Comparison of ENCODE assay signal across 1 cellular context in the genomic region with DNA sequence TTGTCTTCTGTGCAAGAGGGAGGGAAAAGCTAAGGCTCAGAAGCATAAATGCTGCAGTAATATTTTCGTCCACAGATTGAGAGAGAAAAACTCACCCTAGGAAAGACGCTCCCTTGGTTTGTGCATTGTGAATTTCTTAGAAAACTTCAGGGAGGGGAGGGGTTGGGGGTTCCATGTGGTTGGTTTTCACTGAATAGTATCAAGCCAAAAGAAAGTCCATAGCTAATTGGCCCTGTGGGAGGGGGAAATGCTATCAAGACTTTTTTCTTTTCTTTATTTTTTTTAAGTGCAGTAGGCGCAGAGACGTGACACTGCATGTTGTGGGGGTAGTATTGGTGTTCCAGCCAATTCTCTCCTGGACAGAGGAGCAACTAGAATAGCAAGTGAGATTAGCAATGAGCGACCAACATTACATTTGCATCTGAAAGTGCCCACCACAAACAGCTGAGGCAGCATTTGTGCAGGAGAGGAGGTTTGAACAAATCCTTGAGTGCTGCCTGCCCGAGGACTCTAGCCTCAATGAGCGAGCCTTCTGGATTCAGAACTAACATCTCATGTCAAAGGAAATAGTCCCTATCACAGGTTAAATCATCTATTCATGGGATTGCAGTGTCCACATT.
TF ChIP-seq lines count a peak whose summit lies in the region.

No MANE protein-coding gene starts in this region.

TF ChIP-seq in GM23338, 12 proteins besides CTCF, POLR2A, EP300 and RAD21 (continued from another document):
- TF ChIP-seq, protein P1, sequence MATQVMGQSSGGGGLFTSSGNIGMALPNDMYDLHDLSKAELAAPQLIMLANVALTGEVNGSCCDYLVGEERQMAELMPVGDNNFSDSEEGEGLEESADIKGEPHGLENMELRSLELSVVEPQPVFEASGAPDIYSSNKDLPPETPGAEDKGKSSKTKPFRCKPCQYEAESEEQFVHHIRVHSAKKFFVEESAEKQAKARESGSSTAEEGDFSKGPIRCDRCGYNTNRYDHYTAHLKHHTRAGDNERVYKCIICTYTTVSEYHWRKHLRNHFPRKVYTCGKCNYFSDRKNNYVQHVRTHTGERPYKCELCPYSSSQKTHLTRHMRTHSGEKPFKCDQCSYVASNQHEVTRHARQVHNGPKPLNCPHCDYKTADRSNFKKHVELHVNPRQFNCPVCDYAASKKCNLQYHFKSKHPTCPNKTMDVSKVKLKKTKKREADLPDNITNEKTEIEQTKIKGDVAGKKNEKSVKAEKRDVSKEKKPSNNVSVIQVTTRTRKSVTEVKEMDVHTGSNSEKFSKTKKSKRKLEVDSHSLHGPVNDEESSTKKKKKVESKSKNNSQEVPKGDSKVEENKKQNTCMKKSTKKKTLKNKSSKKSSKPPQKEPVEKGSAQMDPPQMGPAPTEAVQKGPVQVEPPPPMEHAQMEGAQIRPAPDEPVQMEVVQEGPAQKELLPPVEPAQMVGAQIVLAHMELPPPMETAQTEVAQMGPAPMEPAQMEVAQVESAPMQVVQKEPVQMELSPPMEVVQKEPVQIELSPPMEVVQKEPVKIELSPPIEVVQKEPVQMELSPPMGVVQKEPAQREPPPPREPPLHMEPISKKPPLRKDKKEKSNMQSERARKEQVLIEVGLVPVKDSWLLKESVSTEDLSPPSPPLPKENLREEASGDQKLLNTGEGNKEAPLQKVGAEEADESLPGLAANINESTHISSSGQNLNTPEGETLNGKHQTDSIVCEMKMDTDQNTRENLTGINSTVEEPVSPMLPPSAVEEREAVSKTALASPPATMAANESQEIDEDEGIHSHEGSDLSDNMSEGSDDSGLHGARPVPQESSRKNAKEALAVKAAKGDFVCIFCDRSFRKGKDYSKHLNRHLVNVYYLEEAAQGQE (IDR thresholded peaks at IDR 0.05; ENCODE audit: unreplicated experiment) = no peak
- TF ChIP-seq, protein P2, sequence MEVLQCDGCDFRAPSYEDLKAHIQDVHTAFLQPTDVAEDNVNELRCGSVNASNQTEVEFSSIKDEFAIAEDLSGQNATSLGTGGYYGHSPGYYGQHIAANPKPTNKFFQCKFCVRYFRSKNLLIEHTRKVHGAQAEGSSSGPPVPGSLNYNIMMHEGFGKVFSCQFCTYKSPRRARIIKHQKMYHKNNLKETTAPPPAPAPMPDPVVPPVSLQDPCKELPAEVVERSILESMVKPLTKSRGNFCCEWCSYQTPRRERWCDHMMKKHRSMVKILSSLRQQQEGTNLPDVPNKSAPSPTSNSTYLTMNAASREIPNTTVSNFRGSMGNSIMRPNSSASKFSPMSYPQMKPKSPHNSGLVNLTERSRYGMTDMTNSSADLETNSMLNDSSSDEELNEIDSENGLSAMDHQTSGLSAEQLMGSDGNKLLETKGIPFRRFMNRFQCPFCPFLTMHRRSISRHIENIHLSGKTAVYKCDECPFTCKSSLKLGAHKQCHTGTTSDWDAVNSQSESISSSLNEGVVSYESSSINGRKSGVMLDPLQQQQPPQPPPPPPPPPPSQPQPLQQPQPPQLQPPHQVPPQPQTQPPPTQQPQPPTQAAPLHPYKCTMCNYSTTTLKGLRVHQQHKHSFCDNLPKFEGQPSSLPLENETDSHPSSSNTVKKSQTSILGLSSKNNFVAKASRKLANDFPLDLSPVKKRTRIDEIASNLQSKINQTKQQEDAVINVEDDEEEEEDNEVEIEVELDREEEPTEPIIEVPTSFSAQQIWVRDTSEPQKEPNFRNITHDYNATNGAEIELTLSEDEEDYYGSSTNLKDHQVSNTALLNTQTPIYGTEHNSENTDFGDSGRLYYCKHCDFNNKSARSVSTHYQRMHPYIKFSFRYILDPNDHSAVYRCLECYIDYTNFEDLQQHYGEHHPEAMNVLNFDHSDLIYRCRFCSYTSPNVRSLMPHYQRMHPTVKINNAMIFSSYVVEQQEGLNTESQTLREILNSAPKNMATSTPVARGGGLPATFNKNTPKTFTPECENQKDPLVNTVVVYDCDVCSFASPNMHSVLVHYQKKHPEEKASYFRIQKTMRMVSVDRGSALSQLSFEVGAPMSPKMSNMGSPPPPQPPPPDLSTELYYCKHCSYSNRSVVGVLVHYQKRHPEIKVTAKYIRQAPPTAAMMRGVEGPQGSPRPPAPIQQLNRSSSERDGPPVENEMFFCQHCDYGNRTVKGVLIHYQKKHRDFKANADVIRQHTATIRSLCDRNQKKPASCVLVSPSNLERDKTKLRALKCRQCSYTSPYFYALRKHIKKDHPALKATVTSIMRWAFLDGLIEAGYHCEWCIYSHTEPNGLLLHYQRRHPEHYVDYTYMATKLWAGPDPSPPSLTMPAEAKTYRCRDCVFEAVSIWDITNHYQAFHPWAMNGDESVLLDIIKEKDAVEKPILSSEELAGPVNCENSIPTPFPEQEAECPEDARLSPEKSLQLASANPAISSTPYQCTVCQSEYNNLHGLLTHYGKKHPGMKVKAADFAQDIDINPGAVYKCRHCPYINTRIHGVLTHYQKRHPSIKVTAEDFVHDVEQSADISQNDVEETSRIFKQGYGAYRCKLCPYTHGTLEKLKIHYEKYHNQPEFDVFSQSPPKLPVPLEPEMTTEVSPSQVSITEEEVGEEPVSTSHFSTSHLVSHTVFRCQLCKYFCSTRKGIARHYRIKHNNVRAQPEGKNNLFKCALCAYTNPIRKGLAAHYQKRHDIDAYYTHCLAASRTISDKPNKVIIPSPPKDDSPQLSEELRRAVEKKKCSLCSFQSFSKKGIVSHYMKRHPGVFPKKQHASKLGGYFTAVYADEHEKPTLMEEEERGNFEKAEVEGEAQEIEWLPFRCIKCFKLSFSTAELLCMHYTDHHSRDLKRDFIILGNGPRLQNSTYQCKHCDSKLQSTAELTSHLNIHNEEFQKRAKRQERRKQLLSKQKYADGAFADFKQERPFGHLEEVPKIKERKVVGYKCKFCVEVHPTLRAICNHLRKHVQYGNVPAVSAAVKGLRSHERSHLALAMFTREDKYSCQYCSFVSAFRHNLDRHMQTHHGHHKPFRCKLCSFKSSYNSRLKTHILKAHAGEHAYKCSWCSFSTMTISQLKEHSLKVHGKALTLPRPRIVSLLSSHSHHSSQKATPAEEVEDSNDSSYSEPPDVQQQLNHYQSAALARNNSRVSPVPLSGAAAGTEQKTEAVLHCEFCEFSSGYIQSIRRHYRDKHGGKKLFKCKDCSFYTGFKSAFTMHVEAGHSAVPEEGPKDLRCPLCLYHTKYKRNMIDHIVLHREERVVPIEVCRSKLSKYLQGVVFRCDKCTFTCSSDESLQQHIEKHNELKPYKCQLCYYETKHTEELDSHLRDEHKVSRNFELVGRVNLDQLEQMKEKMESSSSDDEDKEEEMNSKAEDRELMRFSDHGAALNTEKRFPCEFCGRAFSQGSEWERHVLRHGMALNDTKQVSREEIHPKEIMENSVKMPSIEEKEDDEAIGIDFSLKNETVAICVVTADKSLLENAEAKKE (CRISPR knock-in tag; IDR thresholded peaks at IDR 0.05) = no peak
- TF ChIP-seq CREB1 (CRISPR knock-in tag; IDR thresholded peaks at IDR 0.05; ENCODE audit: low read depth) = no peak
